31 cellular contexts compared by ENCODE assay signal in the genomic region with DNA sequence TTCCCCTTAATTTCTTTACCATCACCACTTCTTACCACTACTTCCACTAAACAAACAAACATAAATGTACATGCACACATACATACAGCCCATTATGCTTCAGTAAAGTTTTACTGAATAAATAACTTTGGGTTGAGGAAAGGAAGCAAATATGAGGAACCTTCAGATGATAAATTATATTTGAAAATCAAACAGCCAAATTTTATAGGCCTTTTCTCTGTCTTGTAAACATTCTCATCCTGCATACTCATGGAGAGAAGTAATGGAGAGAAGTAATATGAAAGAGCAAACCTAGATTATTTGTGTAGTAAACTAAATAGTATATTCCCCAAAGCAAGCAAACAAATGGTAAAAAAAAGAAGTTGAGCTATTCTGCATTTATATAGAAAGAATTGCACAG.
"Had no signal": no experiment of that assay in that cellular context is flagged by ENCODE, and none has a peak within 500 bp of the region (broad histone marks: within the 10 kb centered on the region; RNA-seq: fewer than 3 reads in every experiment).

No MANE protein-coding gene starts in this region.

- H3K4me3 ChIP-seq: adrenal gland, ascending aorta, body of pancreas, breast epithelium, cardiac muscle cell had no signal

- H3K27ac ChIP-seq: adrenal gland, ascending aorta, body of pancreas, brain microvascular endothelial cell, breast epithelium, cardiac muscle cell had no signal

- DNase-seq: activated effector memory CD4-positive, alpha-beta T cell treated with anti-CD3 and anti-CD28 coated beads, Interleukin-2, amount 50 U/mL, for 16 hours; activated effector memory CD4-positive, alpha-beta T cell treated with Interleukin-2 at 50 U/mL for 16 hours; activated gamma-delta T cell; activated gamma-delta T cell treated with Interleukin-2 at 50 U/mL for 16 hours; activated naive CD4-positive, alpha-beta T cell; activated naive CD4-positive, alpha-beta T cell treated with anti-CD3 and anti-CD28 coated beads for 36 hours; activated naive CD4-positive, alpha-beta T cell treated with anti-CD3 and anti-CD28 coated beads, Interleukin-2, amount 10 ng/mL, durations not matched to agents 7 days and 5 days; activated naive CD4-positive, alpha-beta T cell treated with anti-CD3 and anti-CD28 coated beads, Interleukin-2, amount 50 U/mL, for 16 hours; activated naive CD4-positive, alpha-beta T cell treated with Interleukin-2 at 50 U/mL for 16 hours; activated naive CD8-positive, alpha-beta T cell treated with anti-CD3 and anti-CD28 coated beads for 36 hours; activated naive CD8-positive, alpha-beta T cell treated with anti-CD3 and anti-CD28 coated beads, Interleukin-2, amount 10 ng/mL, durations not matched to agents 7 days and 5 days; activated naive CD8-positive, alpha-beta T cell treated with anti-CD3 and anti-CD28 coated beads, Interleukin-2, amount 50 U/mL, for 24 hours; activated T-cell treated with anti-CD3 and anti-CD28 coated beads, Interleukin-2, amount 50 U/mL, for 24 hours; activated T-cell treated with anti-CD3 and anti-CD28 coated beads, Interleukin-2, amount 50 U/mL, for 4 hours; activated T-cell treated with anti-CD3 and anti-CD28 coated beads, Interleukin-2, amount 50 U/mL, for 48 hours; activated T-cell treated with anti-CD3 and anti-CD28 coated beads, Interleukin-2, amount 50 U/mL, for 72 hours; adrenal gland; amniotic stem cell; amygdala; anterior cingulate cortex; aorta; body of pancreas; brain microvascular endothelial cell; caudate nucleus; central memory CD4-positive, alpha-beta T cell; cerebellar nuclear complex had no signal

- ATAC-seq: activated naive CD4-positive, alpha-beta T cell treated with anti-CD3 and anti-CD28 coated beads, Interleukin-2, amount 50 U/mL, for 72 hours; activated naive CD8-positive, alpha-beta T cell treated with anti-CD3 and anti-CD28 coated beads, Interleukin-2, amount 50 U/mL, for 24 hours; activated T-cell treated with anti-CD3 and anti-CD28 coated beads, Interleukin-2, amount 50 U/mL, for 4 hours; activated T-cell treated with anti-CD3 and anti-CD28 coated beads, Interleukin-2, amount 50 U/mL, for 72 hours; activated T-helper 17 cell treated with anti-CD3 and anti-CD28 coated beads, Interleukin-2, amount 50 U/mL, for 72 hours; body of pancreas had no signal
